1 cellular context compared by ENCODE assay signal in the genomic region with DNA sequence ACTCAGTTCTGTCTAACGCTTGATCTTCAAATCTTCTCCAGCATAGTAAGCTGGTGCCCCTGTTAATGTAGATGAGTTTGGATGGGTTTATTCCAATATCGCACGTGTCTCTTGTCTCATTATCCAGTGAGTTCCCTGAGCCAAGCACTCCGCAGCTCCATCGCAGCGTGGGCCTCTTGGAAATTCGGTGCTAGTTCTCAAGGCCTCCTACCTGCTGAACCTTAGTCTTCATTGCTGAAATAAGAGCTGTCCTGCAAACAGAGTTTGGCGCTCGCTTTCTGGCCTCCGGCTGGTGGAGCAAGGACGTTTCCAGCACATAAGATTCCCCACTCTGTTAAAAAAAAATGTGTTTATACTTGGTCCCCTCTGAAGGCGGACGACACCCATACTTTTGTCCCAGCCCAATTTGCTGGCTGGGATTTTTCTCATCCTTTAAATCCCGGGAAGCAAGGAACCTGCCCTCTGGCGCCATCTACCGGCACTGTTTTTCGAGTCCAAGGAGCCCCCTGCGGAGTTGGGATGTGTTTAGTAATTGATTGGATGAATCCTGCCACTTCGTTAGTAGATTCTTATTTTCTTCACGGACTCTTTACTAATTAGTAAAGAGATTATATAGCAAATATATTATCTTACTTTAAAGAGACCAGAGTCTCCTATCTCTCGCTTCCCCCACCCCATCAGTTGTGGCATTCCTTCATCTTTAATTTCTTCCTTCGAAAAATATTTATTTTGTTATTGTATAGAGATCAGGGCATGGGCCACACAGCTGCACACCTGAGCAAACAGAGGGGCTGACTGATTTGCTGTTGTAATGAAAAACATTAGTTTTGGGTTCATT.
TF ChIP-seq lines count a peak whose summit lies in the region.

No MANE protein-coding gene starts in this region.

TF ChIP-seq in WTC11, 78 proteins besides CTCF, POLR2A, EP300 and RAD21 (continued from another document):
- TF ChIP-seq, protein P1, sequence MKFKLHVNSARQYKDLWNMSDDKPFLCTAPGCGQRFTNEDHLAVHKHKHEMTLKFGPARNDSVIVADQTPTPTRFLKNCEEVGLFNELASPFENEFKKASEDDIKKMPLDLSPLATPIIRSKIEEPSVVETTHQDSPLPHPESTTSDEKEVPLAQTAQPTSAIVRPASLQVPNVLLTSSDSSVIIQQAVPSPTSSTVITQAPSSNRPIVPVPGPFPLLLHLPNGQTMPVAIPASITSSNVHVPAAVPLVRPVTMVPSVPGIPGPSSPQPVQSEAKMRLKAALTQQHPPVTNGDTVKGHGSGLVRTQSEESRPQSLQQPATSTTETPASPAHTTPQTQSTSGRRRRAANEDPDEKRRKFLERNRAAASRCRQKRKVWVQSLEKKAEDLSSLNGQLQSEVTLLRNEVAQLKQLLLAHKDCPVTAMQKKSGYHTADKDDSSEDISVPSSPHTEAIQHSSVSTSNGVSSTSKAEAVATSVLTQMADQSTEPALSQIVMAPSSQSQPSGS (CRISPR knock-in tag; IDR thresholded peaks at IDR 0.05; ENCODE audit: borderline replicate concordance, low read depth), result no peak
- no peak for TF ChIP-seq ZNF219 (CRISPR knock-in tag; IDR thresholded peaks at IDR 0.05; ENCODE audit: borderline replicate concordance)
- TF ChIP-seq, protein P2, sequence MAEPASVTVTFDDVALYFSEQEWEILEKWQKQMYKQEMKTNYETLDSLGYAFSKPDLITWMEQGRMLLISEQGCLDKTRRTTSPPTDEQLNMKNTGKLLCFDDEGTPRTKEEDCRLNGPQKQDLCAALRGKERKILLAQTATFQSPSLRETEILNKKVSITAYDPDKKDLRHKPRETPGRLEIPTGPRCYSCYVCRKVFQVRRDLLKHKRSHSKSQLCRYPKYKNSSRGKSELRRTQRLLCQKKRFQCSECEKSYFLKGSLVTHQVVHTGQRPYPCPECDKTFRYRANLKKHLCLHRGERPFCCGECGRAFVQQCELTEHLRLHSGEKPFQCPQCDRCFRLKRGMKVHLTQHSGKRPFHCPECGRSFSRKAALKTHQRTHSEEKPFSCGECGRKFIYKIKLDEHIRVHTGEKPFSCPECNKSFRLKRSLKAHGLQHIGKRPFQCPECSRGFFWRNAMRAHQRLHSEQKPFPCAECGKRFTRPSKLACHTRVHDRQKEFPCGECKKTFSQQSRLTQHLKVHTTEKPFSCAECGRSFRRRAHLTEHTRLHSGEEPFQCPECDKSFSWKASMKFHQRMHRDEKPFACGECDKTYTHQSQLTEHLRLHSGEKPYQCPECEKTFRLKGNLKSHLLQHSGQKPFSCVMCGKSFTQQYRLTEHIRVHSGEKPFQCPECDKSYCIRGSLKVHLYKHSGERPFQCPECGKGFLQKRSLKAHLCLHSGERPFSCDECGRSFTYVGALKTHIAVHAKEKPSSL (CRISPR knock-in tag; conservative IDR thresholded peaks at IDR 0.05), result no peak
- no peak for TF ChIP-seq ZNF423 (CRISPR knock-in tag; IDR thresholded peaks at IDR 0.05)
- no peak for TF ChIP-seq ZNF396 (CRISPR knock-in tag; IDR thresholded peaks at IDR 0.05; ENCODE audit: borderline replicate concordance)
- no peak for TF ChIP-seq ESRRA (CRISPR knock-in tag; IDR thresholded peaks at IDR 0.05; ENCODE audit: borderline replicate concordance)
TF ChIP-seq in WTC11: peak in this region for 0.
